ENCODE assay signal across 31 cellular contexts in the genomic region with DNA sequence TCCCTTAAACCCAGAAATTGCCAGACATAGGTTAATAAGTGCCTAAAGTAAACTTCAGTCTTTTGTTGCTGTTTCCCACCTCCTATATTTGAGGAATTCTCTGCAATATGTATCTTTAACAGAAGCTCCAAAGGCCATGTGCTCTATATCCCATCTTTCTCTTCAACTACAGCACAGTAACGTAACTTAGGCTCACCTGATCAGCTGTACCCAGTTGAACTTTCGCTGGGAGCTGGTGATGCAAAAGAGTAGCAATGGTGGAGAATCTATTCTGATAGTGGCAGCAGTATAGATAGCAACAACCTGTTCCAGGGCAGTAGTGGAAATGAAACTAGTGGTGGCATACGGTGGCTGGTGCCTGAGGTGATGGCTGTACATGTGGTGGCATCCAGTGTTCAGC.
"Had no signal": no experiment of that assay in that cellular context is flagged by ENCODE, and none has a peak within 500 bp of the region (broad histone marks: within the 10 kb centered on the region; RNA-seq: fewer than 3 reads in every experiment).

No MANE protein-coding gene starts in this region.

- H3K27me3 ChIP-seq: MG63 had no signal

- H3K27ac Mint-ChIP-seq: activated B cell treated with CpG ODN at 0.5 μM for 24 hours; activated CD4-positive, alpha-beta memory T cell treated with anti-CD3 and anti-CD28 coated beads for 36 hours; activated naive CD4-positive, alpha-beta T cell treated with anti-CD3 and anti-CD28 coated beads, Interleukin-2, amount 10 ng/mL, durations not matched to agents 7 days and 5 days; activated naive CD8-positive, alpha-beta T cell; activated naive CD8-positive, alpha-beta T cell treated with anti-CD3 and anti-CD28 coated beads, Interleukin-2, amount 50 U/mL, for 24 hours; brain had no signal

- H3K27me3 Mint-ChIP-seq: brain had no signal

- H3K36me3 ChIP-seq: MG63 had no signal

- H3K4me3 ChIP-seq: MG63 had no signal

- H3K4me3 Mint-ChIP-seq: activated B cell treated with CpG ODN at 0.5 μM for 24 hours; activated CD4-positive, alpha-beta memory T cell treated with anti-CD3 and anti-CD28 coated beads for 36 hours; activated naive CD4-positive, alpha-beta T cell treated with anti-CD3 and anti-CD28 coated beads, Interleukin-2, amount 10 ng/mL, durations not matched to agents 7 days and 5 days; activated naive CD8-positive, alpha-beta T cell; activated naive CD8-positive, alpha-beta T cell treated with anti-CD3 and anti-CD28 coated beads, Interleukin-2, amount 50 U/mL, for 24 hours; brain had no signal

- H3K4me1 Mint-ChIP-seq: activated B cell treated with CpG ODN at 0.5 μM for 24 hours; activated naive CD4-positive, alpha-beta T cell treated with anti-CD3 and anti-CD28 coated beads, Interleukin-2, amount 10 ng/mL, durations not matched to agents 7 days and 5 days; activated naive CD8-positive, alpha-beta T cell treated with anti-CD3 and anti-CD28 coated beads, Interleukin-2, amount 50 U/mL, for 24 hours; brain had no signal

- DNase-seq: activated B cell treated with CpG ODN at 0.5 μM for 24 hours; activated CD4-positive, alpha-beta memory T cell treated with anti-CD3 and anti-CD28 coated beads for 36 hours; activated CD4-positive, alpha-beta T cell treated with anti-CD3 and anti-CD28 coated beads for 4 hours; activated CD4-positive, alpha-beta T cell treated with anti-CD3 and anti-CD28 coated beads, Interleukin-2, amount 50 U/mL, for 1 hour; activated CD4-positive, CD25-positive, alpha-beta regulatory T cell treated with anti-CD3 and anti-CD28 coated beads, Interleukin-2, amount 50 U/mL, for 72 hours; activated CD8-positive, alpha-beta memory T cell treated with anti-CD3 and anti-CD28 coated beads, Interleukin-2, amount 50 U/mL, for 4 hours; activated effector memory CD4-positive, alpha-beta T cell treated with Interleukin-2 at 50 U/mL for 16 hours; activated naive CD4-positive, alpha-beta T cell treated with anti-CD3 and anti-CD28 coated beads, Interleukin-2, amount 10 ng/mL, durations not matched to agents 7 days and 5 days; activated naive CD8-positive, alpha-beta T cell treated with anti-CD3 and anti-CD28 coated beads, Interleukin-2, amount 50 U/mL, for 24 hours; activated T-cell treated with anti-CD3 and anti-CD28 coated beads for 4 hours; activated T-cell treated with anti-CD3 and anti-CD28 coated beads, Interleukin-2, amount 50 U/mL, for 48 hours; anterior cingulate cortex; caudate nucleus; Karpas-422; MG63; MV-4-11; NCI-H1092; NCI-H1417; NCI-H146; NCI-H187; NCI-H2029 treated with DMSO at 0.1 percent for 48 hours; NCI-H2107; NCI-H2171; NCI-H510A; NCI-H526; NCI-H748 treated with DMSO at 0.1 percent for 48 hours; OCI-M1; Right ventricle myocardium superior; T1000 had no signal

- H3K9me3 Mint-ChIP-seq: activated B cell treated with CpG ODN at 0.5 μM for 24 hours; activated CD4-positive, alpha-beta memory T cell treated with anti-CD3 and anti-CD28 coated beads for 36 hours; activated naive CD4-positive, alpha-beta T cell treated with anti-CD3 and anti-CD28 coated beads, Interleukin-2, amount 10 ng/mL, durations not matched to agents 7 days and 5 days; activated naive CD8-positive, alpha-beta T cell treated with anti-CD3 and anti-CD28 coated beads, Interleukin-2, amount 50 U/mL, for 24 hours; brain had no signal

- H3K36me3 Mint-ChIP-seq: activated CD4-positive, alpha-beta memory T cell treated with anti-CD3 and anti-CD28 coated beads for 36 hours; activated naive CD4-positive, alpha-beta T cell treated with anti-CD3 and anti-CD28 coated beads, Interleukin-2, amount 10 ng/mL, durations not matched to agents 7 days and 5 days; activated naive CD8-positive, alpha-beta T cell; brain had no signal

- H3K9me3 ChIP-seq: MG63 had no signal

- ATAC-seq: activated naive CD8-positive, alpha-beta T cell treated with anti-CD3 and anti-CD28 coated beads, Interleukin-2, amount 50 U/mL, for 24 hours had no signal
